In genomic region chr9:75890541-75891276, GRCh38 we compare ENCODE assay signal across 8 cellular contexts. TPM values are rescaled to one million over a fixed set of nuclear protein-coding genes. Genes with fewer than 3 reads are reported as not detected.
DNase-seq lines count a peak whose midpoint lies in the region; ATAC-seq and TF ChIP-seq lines count a peak whose summit lies in the region.

Gene PCSK5 (plus strand): TSS chr9:75890673. CDS start chr9:75891182, 509 bp downstream.

- no peaks in the 10 kb centered on the region for H3K36me3 Mint-ChIP-seq in MCF 10A (ENCODE audit: insufficient read depth, unreplicated experiment)

- peak; percentile 65 to 79 for TF ChIP-seq POLR2A in gastrocnemius medialis (IDR thresholded peaks at IDR 0.05)

- H3K4me3 Mint-ChIP-seq in MCF 10A (ENCODE audit: unreplicated experiment), result peak within 1 kb of the TSS; percentile 82

- intact Hi-C loops in MCF 10A (cut with micrococcal nuclease) (loop anchor here (10.0 kb wide), 1 partner anchor 414 kb away; no protein-coding TSS in a partner anchor), gastrocnemius medialis (cut with DNase I; ENCODE audit: low total_unique reads) (no loop called here)

- H3K4me3 ChIP-seq in iPS-11a (ENCODE audit: low read depth, low read length), result peak within 1 kb of the TSS; percentile 70
- peak within 1 kb of the TSS; percentile 66 to 83 (median 80) for H3K4me3 ChIP-seq in gastrocnemius medialis

- peaks cover 0 to 11% (median 10%) of the 10 kb centered on the region in 3 donors for H3K27me3 ChIP-seq in gastrocnemius medialis

- peak; percentile 87 for ATAC-seq in HG02759 (IDR thresholded peaks at IDR 0.05; ENCODE audit: unreplicated experiment)
- ATAC-seq in gastrocnemius medialis, result peak; percentile 83 to 89

- POLR2A ChIA-PET in MCF 10A (lab: Yijun Ruan, JAX), result interaction anchor here (1.0 to 1.1 kb wide), 2 partner anchors 41 to 503 kb away, joined by 3 to 8 read pairs; partner anchors contain the start of gene RFK

- BruUV-seq in MCF 10A (replicated peaks; lab: Mats Ljungman, UMichigan), result no TSS peak

- H3K27ac Mint-ChIP-seq in MCF 10A (ENCODE audit: low read depth, unreplicated experiment), result no peak within 1 kb of the TSS

- H3K9me3 ChIP-seq in gastrocnemius medialis, result no peaks in the 10 kb centered on the region

- peak within 1 kb of the TSS; percentile 42 for H3K27ac ChIP-seq in VCaP
- peak within 1 kb of the TSS; percentile 68 to 79 (median 75) for H3K27ac ChIP-seq in gastrocnemius medialis

- peaks cover 14 to 30% of the 10 kb centered on the region in 2 donors for H3K4me1 ChIP-seq in gastrocnemius medialis

- TF ChIP-seq CTCF in VCaP (conservative IDR thresholded peaks at IDR 0.05), result peak; percentile 31
- TF ChIP-seq CTCF in MCF 10A (IDR thresholded peaks at IDR 0.05; ENCODE audit: unreplicated experiment), result no peak
- peak in 2 of 5 experiments; percentile 30 to 31 for TF ChIP-seq CTCF in gastrocnemius medialis (IDR thresholded peaks at IDR 0.05 in 4 of 5, conservative IDR thresholded peaks at IDR 0.05 in 1 of 5)

- H3K9me3 Mint-ChIP-seq in MCF 10A (ENCODE audit: unreplicated experiment), result no peaks in the 10 kb centered on the region

- CTCF ChIA-PET in MCF 10A (lab: Yijun Ruan, JAX), result interaction anchor here (0.6 to 1.1 kb wide), 6 partner anchors 13 to 940 kb away, joined by 3 to 7 read pairs (median 4); no protein-coding TSS in a partner anchor

- no peaks in the 10 kb centered on the region for H3K36me3 ChIP-seq in gastrocnemius medialis

- peaks cover 28% of the 10 kb centered on the region for H3K27me3 Mint-ChIP-seq in MCF 10A (ENCODE audit: insufficient read depth, unreplicated experiment)

- in situ Hi-C loops in gastrocnemius medialis (cut with MboI; ENCODE audit: low sequenced_read_pairs in 4 of 4), result no loop called here

- peaks cover 13% of the 10 kb centered on the region for H3K4me1 Mint-ChIP-seq in MCF 10A (ENCODE audit: insufficient read depth, unreplicated experiment)

- DNase-seq in GM03348 (ENCODE audit: low spot score) (peak; percentile 92), NCI-H1436 treated with DMSO at 0.1 percent for 48 hours (lab: John Stamatoyannopoulos, UW) (peak; percentile 9), MCF 10A (ENCODE audit: unreplicated experiment) (peak; percentile 85), gastrocnemius medialis (peak; percentile 76 to 77), OCI-M2 (lab: John Stamatoyannopoulos, UW; ENCODE audit: unreplicated experiment) (no peak)

RNA-seq across cellular contexts. Expression of gene PCSK5, which starts in this region (rescaled TPM):
- 0.20 TPM in 1 of 2 replicates, not detected in the other for total RNA-seq in MCF 10A (2022)
- total RNA-seq in gastrocnemius medialis, result 1 to 10 TPM; 1.3 to 8.3 (median 3.2) TPM

Comparison
In these comparisons a context has a peak if more than half of its experiments do, and no peak if none do; other contexts are left out.
1. Peak in DNase-seq in MCF 10A; RNA of the gene not detected or under 1 TPM.